In genomic region chr1:42684139-42684538, GRCh38 we compare ENCODE assay signal across 9 cellular contexts. TPM values are rescaled to one million over a fixed set of nuclear protein-coding genes. Genes with fewer than 3 reads are reported as not detected.
A peak's percentile ranks its signal among the peaks of the same experiment; 100 is the strongest.
DNase-seq lines count a peak whose midpoint lies in the region; ATAC-seq, FAIRE-seq and TF ChIP-seq lines count a peak whose summit lies in the region.
"Had no signal": no experiment of that assay in that cellular context is flagged by ENCODE, and none has a peak within 500 bp of the region (broad histone marks: within the 10 kb centered on the region; RNA-seq: fewer than 3 reads in every experiment).

No MANE protein-coding gene starts in this region.

- peak overlapping the region; percentile 98 for H3K4me3 ChIP-seq in right cardiac atrium (ENCODE audit: low read length)
- peak overlapping the region; percentile 76 to 99 (median 95) for H3K4me3 ChIP-seq in endothelial cell of umbilical vein (replicated peaks in 1 of 3; ENCODE audit: insufficient read depth in 1 of 3, low read depth in 1 of 3, low read length in 3 of 3)
- H3K4me3 ChIP-seq in sigmoid colon, result peak overlapping the region in 3 of 4 donors; percentile 91 to 96 (median 95)

- peaks cover 76% of the 10 kb centered on the region for H3K79me2 ChIP-seq in endothelial cell of umbilical vein (ENCODE audit: control insufficient read depth, insufficient read depth, low read length)

- POLR2A ChIA-PET in T-cell (lab: Charles Lee) (interaction anchor here (0.6 to 1.2 kb wide), 4 partner anchors 8 to 966 kb away, joined by 3 to 7 read pairs (median 4); no protein-coding TSS in a partner anchor), endothelial cell of umbilical vein (lab: Charles Lee) (interaction anchor here (1.5 kb wide), 1 partner anchor 8 kb away, joined by 3 read pairs; no protein-coding TSS in a partner anchor)

- BruUV-seq in endothelial cell of umbilical vein (replicated peaks; lab: Mats Ljungman, UMichigan), result TSS peak; percentile 33

- H3K27ac Mint-ChIP-seq in T-cell, result peak overlapping the region; percentile 89 to 96

- H3K27me3 ChIP-seq in right cardiac atrium (ENCODE audit: control insufficient read depth, insufficient read depth) (no peaks in the 10 kb centered on the region), endothelial cell of umbilical vein (ENCODE audit: control insufficient read depth in 2 of 2, insufficient read depth in 2 of 2, low read length in 2 of 2) (no peaks in the 10 kb centered on the region), sigmoid colon (no peaks in the 10 kb centered on the region)

- H3K4me1 ChIP-seq in right cardiac atrium (ENCODE audit: control insufficient read depth, insufficient read depth, low read length) (peaks cover 12% of the 10 kb centered on the region), endothelial cell of umbilical vein (ENCODE audit: control insufficient read depth, extremely low read depth, insufficient read depth, low read length) (peaks cover 41% of the 10 kb centered on the region), sigmoid colon (peaks cover 0 to 76% (median 68%) of the 10 kb centered on the region in 4 donors)

- peaks cover 34% of the 10 kb centered on the region for H4K20me1 ChIP-seq in endothelial cell of umbilical vein (replicated peaks; ENCODE audit: control insufficient read depth, extremely low read depth, insufficient read depth, low read length)

- H2AFZ ChIP-seq in endothelial cell of umbilical vein (ENCODE audit: low read depth, low read length), result no peak overlapping the region

- CTCF ChIA-PET in T-cell (lab: Charles Lee) (interaction anchor here in 1 of 2 donors (0.5 to 2.4 kb wide), 3 partner anchors 82 to 353 kb away, joined by 3 to 9 read pairs (median 3); partner anchors contain the start of genes C1orf50, P3H1 and ZNF691), endothelial cell of umbilical vein (lab: Charles Lee) (interaction anchor here (0.7 to 0.9 kb wide), 2 partner anchors 10 to 106 kb away, joined by 3 read pairs; no protein-coding TSS in a partner anchor)

- TF ChIP-seq EP300 in sigmoid colon (IDR thresholded peaks at IDR 0.05), result no peak

- H3K9me3 Mint-ChIP-seq in T-cell, result no peaks in the 10 kb centered on the region

- peak overlapping the region; percentile 84 for H3K9ac ChIP-seq in endothelial cell of umbilical vein (replicated peaks; ENCODE audit: extremely low read depth, insufficient read depth, low read length)

- FAIRE-seq in endothelial cell of umbilical vein (lab: Jason Lieb, UNC), result peak; percentile 12
- FAIRE-seq: endometrium had no signal

- DNase-seq in right cardiac atrium, result no peak
- no peak for DNase-seq in Right ventricle myocardium superior
- no peak for DNase-seq in T-cell
- DNase-seq in endothelial cell of umbilical vein (ENCODE audit: low read depth, low spot score), result no peak
- DNase-seq in sigmoid colon, result no peak
- no peak for DNase-seq in CD1c-positive myeloid dendritic cell (ENCODE audit: extremely low spot score)
- DNase-seq in HuH-7.5 (ENCODE audit: low spot score), result no peak

- TF ChIP-seq CTCF in endothelial cell of umbilical vein (IDR thresholded peaks at IDR 0.05; ENCODE audit: extremely low read depth in 1 of 2, insufficient read depth in 1 of 2, low read depth in 1 of 2, low read length in 2 of 2) (no peak), sigmoid colon (IDR thresholded peaks at IDR 0.05) (no peak)

- H3K36me3 ChIP-seq in endothelial cell of umbilical vein (ENCODE audit: control insufficient read depth in 2 of 2, extremely low read depth in 1 of 2, insufficient read depth in 2 of 2, low read length in 2 of 2) (no peaks in the 10 kb centered on the region), sigmoid colon (no peaks in the 10 kb centered on the region)

- H3K27ac ChIP-seq in right cardiac atrium (ENCODE audit: low read length) (no peak overlapping the region), endothelial cell of umbilical vein (ENCODE audit: insufficient read depth, low read depth, low read length) (no peak overlapping the region), sigmoid colon (peak overlapping the region in 2 of 4 donors; percentile 95 to 99)

- no peaks in the 10 kb centered on the region for H3K9me1 ChIP-seq in endothelial cell of umbilical vein (replicated peaks; ENCODE audit: control insufficient read depth, extremely low read depth, insufficient read depth, low read length)

- intact Hi-C loops in right cardiac atrium (cut with DNase I) (no loop called here), Right ventricle myocardium superior (cut with DNase I) (no loop called here), endothelial cell of umbilical vein (cut with micrococcal nuclease) (loop anchor here (10.0 kb wide), 1 partner anchor 349 kb away; the partner anchor contains the start of gene FOXJ3), sigmoid colon (cut with DNase I) (loop anchor here (5.0 kb wide), 1 partner anchor 222 kb away; the partner anchor contains the start of gene CCDC30)

- H3K4me2 ChIP-seq in endothelial cell of umbilical vein (ENCODE audit: insufficient read depth, low read length), result peak overlapping the region; percentile 85

- peak overlapping the region; percentile 86 to 98 (median 87) for H3K4me3 Mint-ChIP-seq in T-cell

- H3K9me3 ChIP-seq in right cardiac atrium (ENCODE audit: control insufficient read depth, low read length) (no peaks in the 10 kb centered on the region), endothelial cell of umbilical vein (replicated peaks; ENCODE audit: control insufficient read depth, insufficient read depth, low read length) (no peaks in the 10 kb centered on the region), sigmoid colon (no peaks in the 10 kb centered on the region)

- TF ChIP-seq POLR2A in endothelial cell of umbilical vein (IDR thresholded peaks at IDR 0.05; ENCODE audit: low read depth, low read length) (no peak), sigmoid colon (IDR thresholded peaks at IDR 0.05) (no peak)

- dilution Hi-C loops in endothelial cell of umbilical vein (cut with MboI; ENCODE audit: extremely low pct_ligation_motif_present, low sequenced_read_pairs), result no loop called here

- peaks cover 72 to 78% (median 77%) of the 10 kb centered on the region in 3 donors for H3K4me1 Mint-ChIP-seq in T-cell

- peaks cover 21% of the 10 kb centered on the region for H3K36me3 Mint-ChIP-seq in T-cell

- H3K27me3 Mint-ChIP-seq in T-cell, result no peaks in the 10 kb centered on the region

- 37% methylated on average over 5 of the region's 5 CpGs for WGBS in right cardiac atrium
- WGBS in sigmoid colon, 2 donors, result 11 to 36% methylated on average over 5 of the region's 5 CpGs

- ATAC-seq in right cardiac atrium, result no peak
- no peak for ATAC-seq in Right ventricle myocardium superior (ENCODE audit: poor library complexity)
- no peak for ATAC-seq in T-cell (replicated peaks in 1 of 4)
- no peak for ATAC-seq in activated CD4-positive, CD25-positive, alpha-beta regulatory T cell treated with anti-CD3 and anti-CD28 coated beads, Interleukin-2, amount 50 U/mL, for 24 hours

TF ChIP-seq in endothelial cell of umbilical vein, 7 proteins besides CTCF, POLR2A, EP300 and RAD21 (continues in another document):
- TF ChIP-seq POLR2AphosphoS5 (IDR thresholded peaks at IDR 0.05; ENCODE audit: insufficient read depth, low read depth, low read length) (no peak), MYC (IDR thresholded peaks at IDR 0.05; ENCODE audit: low read depth, low read length) (no peak), EZH2 (IDR thresholded peaks at IDR 0.05; ENCODE audit: borderline replicate concordance, low read depth, low read length, severe bottlenecking) (no peak), JUN (IDR thresholded peaks at IDR 0.05; ENCODE audit: borderline replicate concordance, insufficient read depth, insufficient read length, low read depth) (no peak)

RNA-seq across cellular contexts. Expression of gene YBX1, which starts 1.9 kb away (rescaled TPM):
- total RNA-seq in right cardiac atrium (100 to 1,000 TPM; 816 to 882 (median 837) TPM), Right ventricle myocardium superior (800 TPM), T-cell (100 to 1,000 TPM; 274 to 340 (median 307) TPM), endothelial cell of umbilical vein (783 and 829 TPM in 2 replicates), sigmoid colon (100 to 1,000 TPM; 685 to 773 (median 728) TPM)
- polyA plus RNA-seq in right cardiac atrium (993 TPM), endothelial cell of umbilical vein (271 and 430 TPM in 2 replicates), sigmoid colon (100 to 1,000 TPM; 695 to 897 (median 801) TPM)
- 740 and 881 TPM in 2 replicates for polyA plus RNA-seq in endothelial cell of umbilical vein (2011; cell fraction: cytosol; rRNA removed)
- polyA plus RNA-seq in endothelial cell of umbilical vein (2011; cell fraction: nucleus; rRNA removed), result 258 and 328 TPM in 2 replicates
- polyA plus RNA-seq in endothelial cell of umbilical vein (2012), result 792 and 950 TPM in 2 replicates
- polyA minus RNA-seq in endothelial cell of umbilical vein, result 262 and 279 TPM in 2 replicates
- polyA minus RNA-seq in endothelial cell of umbilical vein (2011; cell fraction: cytosol; rRNA and poly(A)+ RNA removed), result 377 TPM
- polyA minus RNA-seq in endothelial cell of umbilical vein (2011; cell fraction: nucleus; rRNA and poly(A)+ RNA removed), result 44.3 and 52.1 TPM in 2 replicates

RNA-seq across cellular contexts. Expression of gene PPIH, which starts 25.9 kb away (rescaled TPM):
- 10 to 100 TPM; 18.7 to 24.2 (median 19.8) TPM for total RNA-seq in right cardiac atrium
- 27.5 TPM for polyA plus RNA-seq in right cardiac atrium
- total RNA-seq in Right ventricle myocardium superior, result 17.6 TPM
- 10 to 100 TPM; 37.4 to 43.1 (median 41.3) TPM for total RNA-seq in T-cell
- 49.3 and 52.1 TPM in 2 replicates for total RNA-seq in endothelial cell of umbilical vein
- polyA plus RNA-seq in endothelial cell of umbilical vein, result 40.0 and 55.2 TPM in 2 replicates
- 63.1 and 73.6 TPM in 2 replicates for polyA plus RNA-seq in endothelial cell of umbilical vein (2011; cell fraction: cytosol; rRNA removed)
- polyA plus RNA-seq in endothelial cell of umbilical vein (2011; cell fraction: nucleus; rRNA removed), result 35.2 and 57.0 TPM in 2 replicates
- polyA plus RNA-seq in endothelial cell of umbilical vein (2012), result 38.0 and 57.7 TPM in 2 replicates
- polyA minus RNA-seq in endothelial cell of umbilical vein, result 26.0 and 34.8 TPM in 2 replicates
- 30.5 TPM for polyA minus RNA-seq in endothelial cell of umbilical vein (2011; cell fraction: cytosol; rRNA and poly(A)+ RNA removed)
- polyA minus RNA-seq in endothelial cell of umbilical vein (2011; cell fraction: nucleus; rRNA and poly(A)+ RNA removed), result 10.5 and 14.0 TPM in 2 replicates
- total RNA-seq in sigmoid colon, result 10 to 100 TPM; 19.7 to 32.9 (median 27.5) TPM
- 10 to 100 TPM; 39.6 to 71.1 (median 45.5) TPM for polyA plus RNA-seq in sigmoid colon

RNA-seq across cellular contexts. Expression of gene CLDN19, which starts 55.9 kb away (rescaled TPM):
- total RNA-seq in right cardiac atrium (not detected), Right ventricle myocardium superior (not detected), T-cell (under 1 TPM in 1 of 5 donors, not detected in 4; 0.18 TPM), endothelial cell of umbilical vein (not detected in 2 replicates), sigmoid colon (not detected)
- polyA plus RNA-seq in right cardiac atrium (0.79 TPM), endothelial cell of umbilical vein (not detected in 2 replicates), sigmoid colon (under 1 TPM in 1 of 3 donors, not detected in 2; 0.03 TPM)
- not detected in 2 replicates for polyA plus RNA-seq in endothelial cell of umbilical vein (2011; cell fraction: cytosol; rRNA removed)
- polyA plus RNA-seq in endothelial cell of umbilical vein (2011; cell fraction: nucleus; rRNA removed), result not detected in 2 replicates
- not detected in 2 replicates for polyA plus RNA-seq in endothelial cell of umbilical vein (2012)
- polyA minus RNA-seq in endothelial cell of umbilical vein, result not detected in 2 replicates
- polyA minus RNA-seq in endothelial cell of umbilical vein (2011; cell fraction: cytosol; rRNA and poly(A)+ RNA removed), result not detected
- not detected in 2 replicates for polyA minus RNA-seq in endothelial cell of umbilical vein (2011; cell fraction: nucleus; rRNA and poly(A)+ RNA removed)

Comparison
In these comparisons a context has a peak if more than half of its experiments do, and no peak if none do; other contexts are left out.
1. intact Hi-C loops: an anchor here in endothelial cell of umbilical vein (10.0 kb wide) and sigmoid colon (5.0 kb wide); none called in right cardiac atrium and Right ventricle myocardium superior.